In genomic region chr9:127903557-127904475, GRCh38 we compare ENCODE assay signal across 8 cellular contexts.
DNase-seq lines count a peak whose midpoint lies in the region; ATAC-seq and TF ChIP-seq lines count a peak whose summit lies in the region.

No MANE protein-coding gene starts in this region.

- TF ChIP-seq CTCF in HEK293 (tag by site-specific recombination; IDR thresholded peaks at IDR 0.05) (no peak), coronary artery (IDR thresholded peaks at IDR 0.05) (no peak)

- H3K36me3 ChIP-seq in HEK293 (ENCODE audit: control insufficient read depth in 2 of 2, insufficient read depth in 1 of 2, low read length in 2 of 2) = no peaks in the 10 kb centered on the region
- H3K36me3 ChIP-seq in muscle layer of duodenum (ENCODE audit: control insufficient read depth in 1 of 2, insufficient read depth in 2 of 2, low read length in 2 of 2) = peaks cover 0 to 11% of the 10 kb centered on the region in 2 donors

- H3K9me3 ChIP-seq in HEK293 (ENCODE audit: control insufficient read depth, insufficient read depth, low read depth, low read length) (no peaks in the 10 kb centered on the region), muscle layer of duodenum (ENCODE audit: control insufficient read depth in 1 of 2, low read length in 2 of 2) (no peaks in the 10 kb centered on the region)

- no peak overlapping the region for H3K4me3 ChIP-seq in HEK293 (ENCODE audit: low read depth, low read length)
- peak overlapping the region; percentile 34 for H3K4me3 ChIP-seq in coronary artery
- H3K4me3 ChIP-seq in muscle layer of duodenum (ENCODE audit: low read depth in 1 of 2, low read length in 2 of 2) = no peak overlapping the region

- CTCF ChIA-PET in HEK293 (lab: Yijun Ruan, JAX) = no interaction called here

- no peaks in the 10 kb centered on the region for H3K27me3 ChIP-seq in muscle layer of duodenum (ENCODE audit: low read depth, low read length)

- DNase-seq in T-helper 22 cell (ENCODE audit: low read depth) (peak; percentile 37), coronary artery (ENCODE audit: low spot score) (peak; percentile 89), stromal cell of bone marrow (ENCODE audit: low read depth) (peak; percentile 40)

- H3K27ac ChIP-seq in HEK293 (ENCODE audit: extremely low read depth, low read depth, low read length) (no peak overlapping the region), coronary artery (peak overlapping the region; percentile 72 to 95), muscle layer of duodenum (ENCODE audit: low read length) (peak overlapping the region; percentile 67)

- H3K4me1 ChIP-seq in HEK293 (ENCODE audit: control insufficient read depth, insufficient read depth, low read length) (no peaks in the 10 kb centered on the region), muscle layer of duodenum (ENCODE audit: control insufficient read depth in 1 of 2, insufficient read depth in 2 of 2, low read length in 2 of 2) (peaks cover 14 to 34% of the 10 kb centered on the region in 2 donors)

- ATAC-seq in HG03354 (IDR thresholded peaks at IDR 0.05; ENCODE audit: poor library complexity, severe bottlenecking, unreplicated experiment) (no peak), HG02623 (IDR thresholded peaks at IDR 0.05; ENCODE audit: unreplicated experiment) (no peak), GM19395 (IDR thresholded peaks at IDR 0.05; ENCODE audit: unreplicated experiment) (no peak)

- POLR2A ChIA-PET in HEK293 (lab: Yijun Ruan, JAX) = interaction anchor here (0.6 kb wide), 2 partner anchors 9 to 88 kb away, joined by 4 to 5 read pairs; no protein-coding TSS in a partner anchor

TF ChIP-seq in HEK293, 187 proteins besides CTCF, POLR2A, EP300 and RAD21:
- TF ChIP-seq SP2 (tag by site-specific recombination; IDR thresholded peaks at IDR 0.05) (peak; percentile 16; the same call in 1 of the 2 replicates), ZNF19 (tag by site-specific recombination; IDR thresholded peaks at IDR 0.05; ENCODE audit: low read depth) (no peak), SP3 (tag by site-specific recombination; IDR thresholded peaks at IDR 0.05) (peak; percentile 33; the same call in 1 of the 2 replicates), KLF1 (tag by site-specific recombination; IDR thresholded peaks at IDR 0.05) (peak; percentile 22; the same call in 1 of the 2 replicates), GLIS1 (tag by site-specific recombination; IDR thresholded peaks at IDR 0.05) (0 out of 2 replicates have a peak, but pooled peaks have one; percentile 17)
TF ChIP-seq in HEK293: peak in this region for 4.

Comparison
In these comparisons a context has a peak if more than half of its experiments do, and no peak if none do; other contexts are left out.
1. DNase-seq: peak in every context shown above with its lines; median percentile 89 in coronary artery; 40 in stromal cell of bone marrow; 37 in T-helper 22 cell.